In genomic region chr6:3361312-3362037, GRCh38 we compare ENCODE assay signal across 1 cellular context.
A peak's percentile ranks its signal among the peaks of the same experiment; 100 is the strongest.
TF ChIP-seq lines count a peak whose summit lies in the region.

No MANE protein-coding gene starts in this region.

TF ChIP-seq in HepG2, 621 proteins besides CTCF, POLR2A, EP300 and RAD21 (continued from another document and continues in another):
- TF ChIP-seq, protein P1, sequence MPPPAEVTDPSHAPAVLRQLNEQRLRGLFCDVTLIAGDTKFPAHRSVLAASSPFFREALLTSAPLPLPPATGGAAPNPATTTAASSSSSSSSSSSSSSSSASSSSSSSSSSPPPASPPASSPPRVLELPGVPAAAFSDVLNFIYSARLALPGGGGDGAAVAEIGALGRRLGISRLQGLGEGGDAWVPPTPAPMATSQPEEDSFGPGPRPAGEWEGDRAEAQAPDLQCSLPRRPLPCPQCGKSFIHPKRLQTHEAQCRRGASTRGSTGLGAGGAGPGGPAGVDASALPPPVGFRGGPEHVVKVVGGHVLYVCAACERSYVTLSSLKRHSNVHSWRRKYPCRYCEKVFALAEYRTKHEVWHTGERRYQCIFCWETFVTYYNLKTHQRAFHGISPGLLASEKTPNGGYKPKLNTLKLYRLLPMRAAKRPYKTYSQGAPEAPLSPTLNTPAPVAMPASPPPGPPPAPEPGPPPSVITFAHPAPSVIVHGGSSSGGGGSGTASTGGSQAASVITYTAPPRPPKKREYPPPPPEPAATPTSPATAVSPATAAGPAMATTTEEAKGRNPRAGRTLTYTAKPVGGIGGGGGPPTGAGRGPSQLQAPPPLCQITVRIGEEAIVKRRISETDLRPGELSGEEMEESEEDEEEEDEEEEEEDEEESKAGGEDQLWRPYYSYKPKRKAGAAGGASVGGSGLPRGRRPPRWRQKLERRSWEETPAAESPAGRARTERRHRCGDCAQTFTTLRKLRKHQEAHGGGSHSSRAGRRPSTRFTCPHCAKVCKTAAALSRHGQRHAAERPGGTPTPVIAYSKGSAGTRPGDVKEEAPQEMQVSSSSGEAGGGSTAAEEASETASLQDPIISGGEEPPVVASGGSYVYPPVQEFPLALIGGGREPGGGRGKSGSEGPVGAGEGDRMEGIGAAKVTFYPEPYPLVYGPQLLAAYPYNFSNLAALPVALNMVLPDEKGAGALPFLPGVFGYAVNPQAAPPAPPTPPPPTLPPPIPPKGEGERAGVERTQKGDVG (CRISPR knock-in tag; IDR thresholded peaks at IDR 0.05; ENCODE audit: borderline replicate concordance), result no peak
- TF ChIP-seq JUND (CRISPR knock-in tag; IDR thresholded peaks at IDR 0.05) (no peak), POGZ (CRISPR knock-in tag; IDR thresholded peaks at IDR 0.05) (no peak; the same call in 1 of the 2 replicates), HNF4G (IDR thresholded peaks at IDR 0.05; ENCODE audit: borderline replicate concordance, low read depth, low read length) (peak; percentile 75), HNF4G (CRISPR knock-in tag; IDR thresholded peaks at IDR 0.05; ENCODE audit: borderline replicate concordance, low read depth) (peak; percentile 75; the same call in 1 of the 2 replicates), JARID2 (CRISPR knock-in tag; IDR thresholded peaks at IDR 0.05; ENCODE audit: insufficient replicate concordance) (no peak), ZSCAN12 (CRISPR knock-in tag; IDR thresholded peaks at IDR 0.05) (no peak), ZNF335 (CRISPR knock-in tag; IDR thresholded peaks at IDR 0.05) (no peak), ZNF235 (CRISPR knock-in tag; IDR thresholded peaks at IDR 0.05; ENCODE audit: borderline replicate concordance) (no peak), CENPT (CRISPR knock-in tag; IDR thresholded peaks at IDR 0.05; ENCODE audit: low read depth) (no peak), ZNF543 (CRISPR knock-in tag; IDR thresholded peaks at IDR 0.05) (no peak), ATAD3A (CRISPR knock-in tag; IDR thresholded peaks at IDR 0.05) (no peak), PPARG (CRISPR knock-in tag; conservative IDR thresholded peaks at IDR 0.05) (no peak), HNRNPLL (IDR thresholded peaks at IDR 0.05; ENCODE audit: low read depth, low read length, poor library complexity, severe bottlenecking) (no peak), HIVEP1 (CRISPR knock-in tag; IDR thresholded peaks at IDR 0.05) (no peak), ISL2 (CRISPR knock-in tag; IDR thresholded peaks at IDR 0.05) (peak; percentile 30; the same call in 1 of the 2 replicates), ZNF782 (CRISPR knock-in tag; IDR thresholded peaks at IDR 0.05; ENCODE audit: borderline replicate concordance) (no peak), AHR (CRISPR knock-in tag; IDR thresholded peaks at IDR 0.05) (no peak), MED13 (CRISPR knock-in tag; IDR thresholded peaks at IDR 0.05) (no peak), NFKBIZ (CRISPR knock-in tag; IDR thresholded peaks at IDR 0.05) (no peak), CREBL2 (CRISPR knock-in tag; IDR thresholded peaks at IDR 0.05; ENCODE audit: borderline replicate concordance) (no peak), ZNF557 (CRISPR knock-in tag; IDR thresholded peaks at IDR 0.05) (no peak), SMARCC2 (IDR thresholded peaks at IDR 0.05) (no peak), ZNF7 (CRISPR knock-in tag; IDR thresholded peaks at IDR 0.05) (no peak), SOX5 (CRISPR knock-in tag; IDR thresholded peaks at IDR 0.05; ENCODE audit: borderline replicate concordance) (peak; percentile 12; the same call in 1 of the 2 replicates), FOXO4 (CRISPR knock-in tag; conservative IDR thresholded peaks at IDR 0.05) (no peak), ZNF746 (CRISPR knock-in tag; IDR thresholded peaks at IDR 0.05) (no peak), FOSL1 (CRISPR knock-in tag; IDR thresholded peaks at IDR 0.05; ENCODE audit: borderline replicate concordance) (no peak), IKZF1 (IDR thresholded peaks at IDR 0.05) (no peak), MYC (CRISPR knock-in tag; IDR thresholded peaks at IDR 0.05; ENCODE audit: borderline replicate concordance) (no peak; the same call in 1 of the 2 replicates), PHF20 (CRISPR knock-in tag; IDR thresholded peaks at IDR 0.05) (no peak), MXD4 (CRISPR knock-in tag; IDR thresholded peaks at IDR 0.05) (no peak), ZNF572 (CRISPR knock-in tag; IDR thresholded peaks at IDR 0.05) (0 out of 2 replicates have a peak, but pooled peaks have one; percentile 33), FLYWCH1 (CRISPR knock-in tag; IDR thresholded peaks at IDR 0.05) (no peak), ZNF570 (CRISPR knock-in tag; IDR thresholded peaks at IDR 0.05; ENCODE audit: borderline replicate concordance) (no peak), JUN (CRISPR knock-in tag; IDR thresholded peaks at IDR 0.05) (no peak), ZNF468 (CRISPR knock-in tag; IDR thresholded peaks at IDR 0.05) (no peak), SRY (CRISPR knock-in tag; IDR thresholded peaks at IDR 0.05) (no peak), PBX2 (CRISPR knock-in tag; IDR thresholded peaks at IDR 0.05) (no peak), MYPOP (CRISPR knock-in tag; IDR thresholded peaks at IDR 0.05) (no peak), CBX1 (IDR thresholded peaks at IDR 0.05; ENCODE audit: low read depth) (no peak), ZNF205 (CRISPR knock-in tag; IDR thresholded peaks at IDR 0.05) (no peak), RBFOX2 (IDR thresholded peaks at IDR 0.05; ENCODE audit: low read depth, low read length) (no peak), ZNF510 (CRISPR knock-in tag; IDR thresholded peaks at IDR 0.05; ENCODE audit: low read depth) (no peak), SETDB1 (CRISPR knock-in tag; IDR thresholded peaks at IDR 0.05; ENCODE audit: borderline replicate concordance) (no peak), TBX3 (IDR thresholded peaks at IDR 0.05; ENCODE audit: borderline replicate concordance) (no peak), ZNF629 (CRISPR knock-in tag; conservative IDR thresholded peaks at IDR 0.05) (no peak), FIP1L1 (IDR thresholded peaks at IDR 0.05; ENCODE audit: borderline replicate concordance, insufficient read depth, low read depth, low read length) (no peak), KDM4B (CRISPR knock-in tag; IDR thresholded peaks at IDR 0.05) (no peak), LBX2 (CRISPR knock-in tag; IDR thresholded peaks at IDR 0.05; ENCODE audit: borderline replicate concordance) (no peak), TBX2 (CRISPR knock-in tag; IDR thresholded peaks at IDR 0.05; ENCODE audit: borderline replicate concordance) (peak; percentile 45; the same call in 1 of the 2 replicates), ZNF367 (CRISPR knock-in tag; IDR thresholded peaks at IDR 0.05; ENCODE audit: borderline replicate concordance) (no peak)
- TF ChIP-seq, protein P2, sequence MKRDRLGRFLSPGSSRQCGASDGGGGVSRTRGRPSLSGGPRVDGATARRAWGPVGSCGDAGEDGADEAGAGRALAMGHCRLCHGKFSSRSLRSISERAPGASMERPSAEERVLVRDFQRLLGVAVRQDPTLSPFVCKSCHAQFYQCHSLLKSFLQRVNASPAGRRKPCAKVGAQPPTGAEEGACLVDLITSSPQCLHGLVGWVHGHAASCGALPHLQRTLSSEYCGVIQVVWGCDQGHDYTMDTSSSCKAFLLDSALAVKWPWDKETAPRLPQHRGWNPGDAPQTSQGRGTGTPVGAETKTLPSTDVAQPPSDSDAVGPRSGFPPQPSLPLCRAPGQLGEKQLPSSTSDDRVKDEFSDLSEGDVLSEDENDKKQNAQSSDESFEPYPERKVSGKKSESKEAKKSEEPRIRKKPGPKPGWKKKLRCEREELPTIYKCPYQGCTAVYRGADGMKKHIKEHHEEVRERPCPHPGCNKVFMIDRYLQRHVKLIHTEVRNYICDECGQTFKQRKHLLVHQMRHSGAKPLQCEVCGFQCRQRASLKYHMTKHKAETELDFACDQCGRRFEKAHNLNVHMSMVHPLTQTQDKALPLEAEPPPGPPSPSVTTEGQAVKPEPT (CRISPR knock-in tag; IDR thresholded peaks at IDR 0.05; ENCODE audit: low read depth), result 0 out of 2 replicates have a peak, but pooled peaks have one; percentile 22
- TF ChIP-seq, protein P3, sequence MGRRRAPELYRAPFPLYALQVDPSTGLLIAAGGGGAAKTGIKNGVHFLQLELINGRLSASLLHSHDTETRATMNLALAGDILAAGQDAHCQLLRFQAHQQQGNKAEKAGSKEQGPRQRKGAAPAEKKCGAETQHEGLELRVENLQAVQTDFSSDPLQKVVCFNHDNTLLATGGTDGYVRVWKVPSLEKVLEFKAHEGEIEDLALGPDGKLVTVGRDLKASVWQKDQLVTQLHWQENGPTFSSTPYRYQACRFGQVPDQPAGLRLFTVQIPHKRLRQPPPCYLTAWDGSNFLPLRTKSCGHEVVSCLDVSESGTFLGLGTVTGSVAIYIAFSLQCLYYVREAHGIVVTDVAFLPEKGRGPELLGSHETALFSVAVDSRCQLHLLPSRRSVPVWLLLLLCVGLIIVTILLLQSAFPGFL (CRISPR knock-in tag; IDR thresholded peaks at IDR 0.05), result no peak
- TF ChIP-seq, protein P4, sequence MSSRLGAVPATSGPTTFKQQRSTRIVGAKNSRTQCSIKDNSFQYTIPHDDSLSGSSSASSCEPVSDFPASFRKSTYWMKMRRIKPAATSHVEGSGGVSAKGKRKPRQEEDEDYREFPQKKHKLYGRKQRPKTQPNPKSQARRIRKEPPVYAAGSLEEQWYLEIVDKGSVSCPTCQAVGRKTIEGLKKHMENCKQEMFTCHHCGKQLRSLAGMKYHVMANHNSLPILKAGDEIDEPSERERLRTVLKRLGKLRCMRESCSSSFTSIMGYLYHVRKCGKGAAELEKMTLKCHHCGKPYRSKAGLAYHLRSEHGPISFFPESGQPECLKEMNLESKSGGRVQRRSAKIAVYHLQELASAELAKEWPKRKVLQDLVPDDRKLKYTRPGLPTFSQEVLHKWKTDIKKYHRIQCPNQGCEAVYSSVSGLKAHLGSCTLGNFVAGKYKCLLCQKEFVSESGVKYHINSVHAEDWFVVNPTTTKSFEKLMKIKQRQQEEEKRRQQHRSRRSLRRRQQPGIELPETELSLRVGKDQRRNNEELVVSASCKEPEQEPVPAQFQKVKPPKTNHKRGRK (CRISPR knock-in tag; IDR thresholded peaks at IDR 0.05), result no peak
- TF ChIP-seq, protein P5, sequence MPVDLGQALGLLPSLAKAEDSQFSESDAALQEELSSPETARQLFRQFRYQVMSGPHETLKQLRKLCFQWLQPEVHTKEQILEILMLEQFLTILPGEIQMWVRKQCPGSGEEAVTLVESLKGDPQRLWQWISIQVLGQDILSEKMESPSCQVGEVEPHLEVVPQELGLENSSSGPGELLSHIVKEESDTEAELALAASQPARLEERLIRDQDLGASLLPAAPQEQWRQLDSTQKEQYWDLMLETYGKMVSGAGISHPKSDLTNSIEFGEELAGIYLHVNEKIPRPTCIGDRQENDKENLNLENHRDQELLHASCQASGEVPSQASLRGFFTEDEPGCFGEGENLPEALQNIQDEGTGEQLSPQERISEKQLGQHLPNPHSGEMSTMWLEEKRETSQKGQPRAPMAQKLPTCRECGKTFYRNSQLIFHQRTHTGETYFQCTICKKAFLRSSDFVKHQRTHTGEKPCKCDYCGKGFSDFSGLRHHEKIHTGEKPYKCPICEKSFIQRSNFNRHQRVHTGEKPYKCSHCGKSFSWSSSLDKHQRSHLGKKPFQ (CRISPR knock-in tag; IDR thresholded peaks at IDR 0.05; ENCODE audit: insufficient replicate concordance), result no peak
- TF ChIP-seq, protein P6, sequence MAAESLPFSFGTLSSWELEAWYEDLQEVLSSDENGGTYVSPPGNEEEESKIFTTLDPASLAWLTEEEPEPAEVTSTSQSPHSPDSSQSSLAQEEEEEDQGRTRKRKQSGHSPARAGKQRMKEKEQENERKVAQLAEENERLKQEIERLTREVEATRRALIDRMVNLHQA (CRISPR knock-in tag; IDR thresholded peaks at IDR 0.05), result no peak
- TF ChIP-seq, protein P7, sequence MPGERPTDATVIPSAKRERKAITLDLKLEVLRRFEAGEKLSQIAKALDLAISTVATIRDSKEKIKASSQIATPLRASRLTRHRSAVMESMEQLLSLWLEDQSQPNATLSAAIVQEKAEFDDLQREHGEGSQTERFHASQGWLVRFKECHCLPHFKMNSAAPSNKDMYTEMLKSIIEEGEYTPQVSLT (CRISPR knock-in tag; IDR thresholded peaks at IDR 0.05; ENCODE audit: borderline replicate concordance, low read depth), result no peak
